Comparison of ENCODE assay signal across 8 cellular contexts in genomic region chr2:165953655-165954606, GRCh38. TPM values are rescaled to one million over a fixed set of nuclear protein-coding genes. Genes with fewer than 3 reads are reported as not detected.
A peak's percentile ranks its signal among the peaks of the same experiment; 100 is the strongest.
DNase-seq lines count a peak whose midpoint lies in the region; ATAC-seq and TF ChIP-seq lines count a peak whose summit lies in the region.

Gene TTC21B, minus strand, starts transcription at chr2:165953776. Its CDS starts 71 bp downstream, at chr2:165953705.

- peak; percentile 80 for TF ChIP-seq CTCF in GM10266 (IDR thresholded peaks at IDR 0.05; ENCODE audit: control insufficient read depth, insufficient read depth, low read depth, missing control alignments)

- peaks cover 0 to 4% of the 10 kb centered on the region in 2 donors for H3K36me3 Mint-ChIP-seq in activated naive CD4-positive, alpha-beta T cell treated with anti-CD3 and anti-CD28 coated beads, Interleukin-2, amount 50 U/mL, for 72 hours

- H3K9me3 Mint-ChIP-seq in activated naive CD4-positive, alpha-beta T cell treated with anti-CD3 and anti-CD28 coated beads, Interleukin-2, amount 50 U/mL, for 72 hours = no peaks in the 10 kb centered on the region

- H3K27ac Mint-ChIP-seq in activated naive CD4-positive, alpha-beta T cell treated with anti-CD3 and anti-CD28 coated beads, Interleukin-2, amount 50 U/mL, for 72 hours = no peak within 1 kb of the TSS

- ATAC-seq in HG02588 (IDR thresholded peaks at IDR 0.05; ENCODE audit: unreplicated experiment) (peak; percentile 96), SK-N-SH treated with all-trans-retinoic acid at 6 μM for 48 hours (peak; percentile 97)
- peak; percentile 97 to 98 for ATAC-seq in activated naive CD4-positive, alpha-beta T cell treated with anti-CD3 and anti-CD28 coated beads, Interleukin-2, amount 50 U/mL, for 72 hours

- H3K27ac ChIP-seq in temporal lobe (ENCODE audit: low read depth, low read length) = peak within 1 kb of the TSS; percentile 6

- DNase-seq in GM10266 (ENCODE audit: extremely low spot score) (peak; percentile 93), NCI-H1092 (lab: John Stamatoyannopoulos, UW) (peak; percentile 89), glomerular endothelial cell (ENCODE audit: extremely low read depth, low read depth, low spot score) (peak; percentile 89), occipital lobe (lab: John Stamatoyannopoulos, UW) (peak; percentile 97)
- peak; percentile 90 to 91 for DNase-seq in activated naive CD4-positive, alpha-beta T cell treated with anti-CD3 and anti-CD28 coated beads, Interleukin-2, amount 50 U/mL, for 72 hours (ENCODE audit: low spot score in 2 of 2)

TF ChIP-seq in SK-N-SH treated with all-trans-retinoic acid at 6 μM for 48 hours, 23 proteins besides CTCF, POLR2A, EP300 and RAD21:
- TF ChIP-seq TOX (CRISPR knock-in tag; IDR thresholded peaks at IDR 0.05; ENCODE audit: borderline replicate concordance) (no peak), ZFP30 (CRISPR knock-in tag; IDR thresholded peaks at IDR 0.05) (peak; percentile 63; the same call in 1 of the 2 replicates), ISL1 (CRISPR knock-in tag; IDR thresholded peaks at IDR 0.05) (no peak), ESRRG (CRISPR knock-in tag; IDR thresholded peaks at IDR 0.05) (no peak), SNAI2 (CRISPR knock-in tag; IDR thresholded peaks at IDR 0.05) (no peak), GLIS3 (CRISPR knock-in tag; IDR thresholded peaks at IDR 0.05) (peak; percentile 49), ZFP3 (CRISPR knock-in tag; IDR thresholded peaks at IDR 0.05) (peak; percentile 51; the same call in 1 of the 2 replicates)
- TF ChIP-seq, protein P1, sequence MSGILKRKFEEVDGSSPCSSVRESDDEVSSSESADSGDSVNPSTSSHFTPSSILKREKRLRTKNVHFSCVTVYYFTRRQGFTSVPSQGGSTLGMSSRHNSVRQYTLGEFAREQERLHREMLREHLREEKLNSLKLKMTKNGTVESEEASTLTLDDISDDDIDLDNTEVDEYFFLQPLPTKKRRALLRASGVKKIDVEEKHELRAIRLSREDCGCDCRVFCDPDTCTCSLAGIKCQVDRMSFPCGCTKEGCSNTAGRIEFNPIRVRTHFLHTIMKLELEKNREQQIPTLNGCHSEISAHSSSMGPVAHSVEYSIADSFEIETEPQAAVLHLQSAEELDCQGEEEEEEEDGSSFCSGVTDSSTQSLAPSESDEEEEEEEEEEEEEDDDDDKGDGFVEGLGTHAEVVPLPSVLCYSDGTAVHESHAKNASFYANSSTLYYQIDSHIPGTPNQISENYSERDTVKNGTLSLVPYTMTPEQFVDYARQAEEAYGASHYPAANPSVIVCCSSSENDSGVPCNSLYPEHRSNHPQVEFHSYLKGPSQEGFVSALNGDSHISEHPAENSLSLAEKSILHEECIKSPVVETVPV (CRISPR knock-in tag; IDR thresholded peaks at IDR 0.05) = no peak
- TF ChIP-seq, protein P2, sequence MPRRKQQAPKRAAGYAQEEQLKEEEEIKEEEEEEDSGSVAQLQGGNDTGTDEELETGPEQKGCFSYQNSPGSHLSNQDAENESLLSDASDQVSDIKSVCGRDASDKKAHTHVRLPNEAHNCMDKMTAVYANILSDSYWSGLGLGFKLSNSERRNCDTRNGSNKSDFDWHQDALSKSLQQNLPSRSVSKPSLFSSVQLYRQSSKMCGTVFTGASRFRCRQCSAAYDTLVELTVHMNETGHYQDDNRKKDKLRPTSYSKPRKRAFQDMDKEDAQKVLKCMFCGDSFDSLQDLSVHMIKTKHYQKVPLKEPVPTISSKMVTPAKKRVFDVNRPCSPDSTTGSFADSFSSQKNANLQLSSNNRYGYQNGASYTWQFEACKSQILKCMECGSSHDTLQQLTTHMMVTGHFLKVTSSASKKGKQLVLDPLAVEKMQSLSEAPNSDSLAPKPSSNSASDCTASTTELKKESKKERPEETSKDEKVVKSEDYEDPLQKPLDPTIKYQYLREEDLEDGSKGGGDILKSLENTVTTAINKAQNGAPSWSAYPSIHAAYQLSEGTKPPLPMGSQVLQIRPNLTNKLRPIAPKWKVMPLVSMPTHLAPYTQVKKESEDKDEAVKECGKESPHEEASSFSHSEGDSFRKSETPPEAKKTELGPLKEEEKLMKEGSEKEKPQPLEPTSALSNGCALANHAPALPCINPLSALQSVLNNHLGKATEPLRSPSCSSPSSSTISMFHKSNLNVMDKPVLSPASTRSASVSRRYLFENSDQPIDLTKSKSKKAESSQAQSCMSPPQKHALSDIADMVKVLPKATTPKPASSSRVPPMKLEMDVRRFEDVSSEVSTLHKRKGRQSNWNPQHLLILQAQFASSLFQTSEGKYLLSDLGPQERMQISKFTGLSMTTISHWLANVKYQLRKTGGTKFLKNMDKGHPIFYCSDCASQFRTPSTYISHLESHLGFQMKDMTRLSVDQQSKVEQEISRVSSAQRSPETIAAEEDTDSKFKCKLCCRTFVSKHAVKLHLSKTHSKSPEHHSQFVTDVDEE (CRISPR knock-in tag; IDR thresholded peaks at IDR 0.05) = 0 out of 2 replicates have a peak, but pooled peaks have one; percentile 17

RNA-seq across cellular contexts. Expression of gene TTC21B, which starts in this region (rescaled TPM):
- 10 to 100 TPM; 22.6 to 27.3 TPM for total RNA-seq in activated naive CD4-positive, alpha-beta T cell treated with anti-CD3 and anti-CD28 coated beads, Interleukin-2, amount 50 U/mL, for 72 hours
- total RNA-seq in glomerular endothelial cell (17.0 and 28.3 TPM in 2 replicates), occipital lobe (68.3 TPM), temporal lobe (73.5 TPM)

Comparison
In these comparisons a context has a peak if more than half of its experiments do, and no peak if none do; other contexts are left out.
1. Peak in every context shown above with its lines: DNase-seq, ATAC-seq and H3K27ac ChIP-seq.